6 cellular contexts compared by ENCODE assay signal in the genomic region with DNA sequence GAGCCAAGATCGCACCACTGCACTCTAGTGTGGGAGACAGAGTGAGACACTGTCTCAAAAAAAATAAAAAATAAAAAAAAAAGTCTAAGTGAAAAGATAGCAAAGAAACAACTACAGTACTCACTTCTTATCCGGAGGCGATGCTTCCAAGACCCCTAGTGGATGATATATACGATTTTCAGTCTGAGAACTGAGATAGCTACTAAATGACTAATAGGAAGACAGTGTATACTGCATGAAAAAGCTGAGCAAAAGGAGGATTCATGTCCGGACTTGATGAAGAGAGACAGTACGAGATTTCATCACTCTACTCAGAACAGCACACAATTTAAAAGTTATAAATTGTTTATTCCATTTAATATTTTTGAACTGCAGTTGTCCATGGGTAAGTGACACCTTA.
A peak's percentile ranks its signal among the peaks of the same experiment; 100 is the strongest.
DNase-seq lines count a peak whose midpoint lies in the region; ATAC-seq, FAIRE-seq and TF ChIP-seq lines count a peak whose summit lies in the region.
"Not testable (repeated sequence)": the region's sequence is repeated elsewhere in the genome, so short reads cannot be mapped to it uniquely, and the experiment has no call there.

No MANE protein-coding gene starts in this region.

- not testable (repeated sequence) for H3K27me3 ChIP-seq in PC-3 (ENCODE audit: low read length); RWPE2 (ENCODE audit: insufficient read depth, poor library complexity, severe bottlenecking); K562 (ENCODE audit: control insufficient read depth in 2 of 2, insufficient read depth in 2 of 2, low read length in 2 of 2); mammary epithelial cell (ENCODE audit: insufficient read depth, low read length); foreskin keratinocyte

- H3K4me1 ChIP-seq in A549; PC-3 (ENCODE audit: insufficient read depth, low read length); RWPE2 (ENCODE audit: insufficient read depth, poor library complexity, severe bottlenecking); K562 (replicated peaks in 1 of 2; ENCODE audit: control insufficient read depth in 2 of 2, insufficient read depth in 2 of 2, low read length in 2 of 2); mammary epithelial cell (ENCODE audit: insufficient read depth, low read length); foreskin keratinocyte: not testable (repeated sequence)

- not testable (repeated sequence) for H3K27ac ChIP-seq in A549; PC-3 (ENCODE audit: low read length); RWPE2 (ENCODE audit: poor library complexity, severe bottlenecking); K562 (ENCODE audit: extremely low read depth, low read depth, low read length); mammary epithelial cell (ENCODE audit: insufficient read depth, low read depth, low read length); foreskin keratinocyte

- not testable (repeated sequence) for H3K79me2 ChIP-seq in PC-3 (ENCODE audit: low read length); K562 (ENCODE audit: control insufficient read depth, insufficient read depth, low read length); mammary epithelial cell (ENCODE audit: insufficient read depth, low read length)

- TF ChIP-seq POLR2A in A549 (IDR thresholded peaks at IDR 0.05; ENCODE audit: low read length); K562 (conservative IDR thresholded peaks at IDR 0.05): not testable (repeated sequence)

- not testable (repeated sequence) for H3K9me1 ChIP-seq in K562 (ENCODE audit: control insufficient read depth, insufficient read depth, low read length)

- DNase-seq in A549 (ENCODE audit: low read depth in 1 of 2, low spot score in 1 of 2); PC-3; RWPE2 (ENCODE audit: low spot score); K562 (ENCODE audit: extremely low read depth in 1 of 4, low spot score in 3 of 4); mammary epithelial cell; foreskin keratinocyte: not testable (repeated sequence)

- H3K9me3 ChIP-seq in A549; PC-3 (ENCODE audit: low read length); RWPE2 (ENCODE audit: severe bottlenecking); K562 (replicated peaks; ENCODE audit: control insufficient read depth, insufficient read depth, low read depth, low read length); mammary epithelial cell (replicated peaks; ENCODE audit: insufficient read depth, low read length): not testable (repeated sequence)

- in situ Hi-C loops in K562 (cut with MboI); mammary epithelial cell (cut with MboI; ENCODE audit: low sequenced_read_pairs in 2 of 2): not testable (repeated sequence)

- intact Hi-C loops in PC-3 (cut with micrococcal nuclease); K562 (cut with micrococcal nuclease); mammary epithelial cell (cut with micrococcal nuclease): not testable (repeated sequence)

- dilution Hi-C loops in mammary epithelial cell (cut with HindIII; ENCODE audit: low sequenced_read_pairs) = not testable (repeated sequence)

- H3K4me3 ChIP-seq in A549; PC-3 (ENCODE audit: low read length); RWPE2 (ENCODE audit: severe bottlenecking); K562; mammary epithelial cell (replicated peaks in 1 of 3; ENCODE audit: insufficient read depth in 1 of 3, low read depth in 2 of 3, low read length in 3 of 3): not testable (repeated sequence)

- CTCF ChIA-PET in A549 (lab: Yijun Ruan, JAX); PC-3 (lab: Charles Lee); K562 (lab: Yijun Ruan, JAX; ENCODE audit: low intra/inter-chr PET ratio); mammary epithelial cell (lab: Charles Lee; ENCODE audit: low non-redundant PET): not testable (repeated sequence)

- POLR2A ChIA-PET in A549 (lab: Yijun Ruan, JAX); PC-3 (lab: Charles Lee; ENCODE audit: unreplicated experiment); K562 (lab: Yijun Ruan, JAX): not testable (repeated sequence)

- BruUV-seq in PC-3 (replicated peaks; lab: Mats Ljungman, UMichigan); K562 (replicated peaks; lab: Mats Ljungman, UMichigan): not testable (repeated sequence)
- BruUV-seq in mammary epithelial cell (replicated peaks; lab: Mats Ljungman, UMichigan) = TSS peak; percentile 78

- not testable (repeated sequence) for H3K9me2 ChIP-seq in PC-3 (replicated peaks; ENCODE audit: low read length)

- not testable (repeated sequence) for H3F3A ChIP-seq in PC-3 (ENCODE audit: low read length, unreplicated experiment)

- not testable (repeated sequence) for TF ChIP-seq EP300 in A549 (IDR thresholded peaks at IDR 0.05); K562 (IDR thresholded peaks at IDR 0.05; ENCODE audit: low read length)

- not testable (repeated sequence) for H3K9ac ChIP-seq in PC-3 (ENCODE audit: low read length); K562 (ENCODE audit: insufficient read depth in 1 of 2, low read depth in 2 of 2, low read length in 2 of 2); mammary epithelial cell (ENCODE audit: insufficient read depth, low read length)

- H3K4me2 ChIP-seq in A549; PC-3 (ENCODE audit: low read length); K562 (ENCODE audit: insufficient read depth, low read length); mammary epithelial cell (ENCODE audit: insufficient read depth, low read depth, low read length): not testable (repeated sequence)

- FAIRE-seq in A549 (lab: Jason Lieb, UNC); K562 (lab: Jason Lieb, UNC): not testable (repeated sequence)

- not testable (repeated sequence) for TF ChIP-seq CTCF in A549 (IDR thresholded peaks at IDR 0.05); PC-3 (conservative IDR thresholded peaks at IDR 0.05; ENCODE audit: low read depth, low read length); RWPE2 (IDR thresholded peaks at IDR 0.05; ENCODE audit: poor library complexity, severe bottlenecking); K562 (IDR thresholded peaks at IDR 0.05 in 2 of 3, conservative IDR thresholded peaks at IDR 0.05 in 1 of 3; ENCODE audit: insufficient read depth in 2 of 3, low read depth in 1 of 3, low read length in 3 of 3); mammary epithelial cell (conservative IDR thresholded peaks at IDR 0.05 in 1 of 2, IDR thresholded peaks at IDR 0.05 in 1 of 2; ENCODE audit: extremely low read depth in 1 of 2, insufficient read depth in 1 of 2, low read depth in 1 of 2, low read length in 2 of 2); foreskin keratinocyte (conservative IDR thresholded peaks at IDR 0.05)

- not testable (repeated sequence) for H4K20me1 ChIP-seq in PC-3 (ENCODE audit: low read length); K562 (replicated peaks; ENCODE audit: control insufficient read depth, insufficient read depth, low read length); mammary epithelial cell (ENCODE audit: insufficient read depth, low read length)

- WGBS in A549 (ENCODE audit: missing lambda C conversion rate) = 3% methylated on average over 4 of the region's 6 CpGs
- 0% methylated on average over 2 of the region's 6 CpGs for WGBS in K562 (ENCODE audit: insufficient coverage, low coverage, missing lambda C conversion rate)
- no CpG with 5 or more reads among the region's 6 CpGs for WGBS in mammary epithelial cell (ENCODE audit: low coverage, missing lambda C conversion rate)

- not testable (repeated sequence) for TF ChIP-seq RAD21 in A549 (conservative IDR thresholded peaks at IDR 0.05 in 1 of 2, IDR thresholded peaks at IDR 0.05 in 1 of 2); K562 (CRISPR knock-in tag; conservative IDR thresholded peaks at IDR 0.05 in 1 of 2, IDR thresholded peaks at IDR 0.05 in 1 of 2)

- ATAC-seq in A549 (peak; percentile 53 to 64; a peak in 5 of 6 replicates), PC-3 (peak; percentile 60), RWPE2 (ENCODE audit: low read depth) (peak; percentile 100), K562 (peak; percentile 53), foreskin keratinocyte (peak; percentile 76)

- H3K36me3 ChIP-seq in PC-3 (ENCODE audit: low read depth, low read length); RWPE2 (ENCODE audit: low read depth); K562 (ENCODE audit: control insufficient read depth, insufficient read depth, low read length); mammary epithelial cell (ENCODE audit: insufficient read depth, low read length): not testable (repeated sequence)

- H2AFZ ChIP-seq in PC-3 (ENCODE audit: low read length); K562 (ENCODE audit: low read depth, low read length); mammary epithelial cell (ENCODE audit: low read depth, low read length): not testable (repeated sequence)
